In genomic region chrX:71910526-71911022, GRCh38 we compare ENCODE assay signal across 1 cellular context.
TF ChIP-seq lines count a peak whose summit lies in the region.

TSS of gene NHSL2 (plus strand) at chrX:71910845.

TF ChIP-seq in H1, 55 proteins besides CTCF, POLR2A, EP300 and RAD21 (continued from another document):
- TF ChIP-seq USF2 (IDR thresholded peaks at IDR 0.05; ENCODE audit: low read length) (no peak), BCL11A (IDR thresholded peaks at IDR 0.05; ENCODE audit: low read depth in 2 of 2, low read length in 2 of 2) (no peak), RXRA (IDR thresholded peaks at IDR 0.05; ENCODE audit: insufficient read depth, low read depth, low read length) (no peak), PHF8 (conservative IDR thresholded peaks at IDR 0.05; ENCODE audit: low read depth, low read length) (peak; percentile 25; the same call in 1 of the 2 replicates)
